Comparison of ENCODE assay signal across 8 cellular contexts in genomic region chr5:91380491-91381133, GRCh38. TPM values are rescaled to one million over a fixed set of nuclear protein-coding genes. Genes with fewer than 3 reads are reported as not detected.
A peak's percentile ranks its signal among the peaks of the same experiment; 100 is the strongest.
DNase-seq lines count a peak whose midpoint lies in the region; ATAC-seq and TF ChIP-seq lines count a peak whose summit lies in the region.

No MANE protein-coding gene starts in this region.

- peak overlapping the region; percentile 93 for H3K27ac ChIP-seq in HCT116 (ENCODE audit: low read depth, low read length)
- H3K27ac ChIP-seq in MM.1S (ENCODE audit: low read length), result peak overlapping the region; percentile 98
- peak overlapping the region; percentile 91 for H3K27ac ChIP-seq in neuronal stem cell (replicated peaks; ENCODE audit: low read length)

- intact Hi-C loops in HCT116 (cut with micrococcal nuclease), result loop anchor here (10.0 kb wide), 2 partner anchors 446 to 516 kb away; no protein-coding TSS in a partner anchor

- peak overlapping the region; percentile 1 for H4K91ac ChIP-seq in neuronal stem cell (ENCODE audit: low read depth, low read length, poor library complexity)

- H3K79me2 ChIP-seq in HCT116 (ENCODE audit: insufficient read depth, low read length), result peaks cover 72% of the 10 kb centered on the region
- H3K79me2 ChIP-seq in MM.1S (ENCODE audit: low read length), result peaks cover 77% of the 10 kb centered on the region

- H3K27me3 ChIP-seq in HCT116 (ENCODE audit: insufficient read depth, low read length), result no peaks in the 10 kb centered on the region
- no peaks in the 10 kb centered on the region for H3K27me3 ChIP-seq in MM.1S (replicated peaks; ENCODE audit: insufficient read depth, low read length)
- no peaks in the 10 kb centered on the region for H3K27me3 ChIP-seq in neuronal stem cell (ENCODE audit: control insufficient read depth in 3 of 3, insufficient read depth in 3 of 3, low read depth in 1 of 3, low read length in 3 of 3)

- peak overlapping the region; percentile 82 for H3K4me2 ChIP-seq in HCT116 (ENCODE audit: low read length)
- peak overlapping the region; percentile 66 for H3K4me2 ChIP-seq in MM.1S (ENCODE audit: low read depth, low read length)
- peak overlapping the region; percentile 47 for H3K4me2 ChIP-seq in neuronal stem cell (ENCODE audit: insufficient read depth, low read length, poor library complexity, severe bottlenecking)

- peaks cover 52% of the 10 kb centered on the region for H3F3A ChIP-seq in MM.1S (ENCODE audit: insufficient read depth, low read length)

- in situ Hi-C loops in G401 (cut with HindIII; ENCODE audit: low sequenced_read_pairs), result no loop called here

- DNase-seq in G401 (ENCODE audit: low spot score) (peak; percentile 98), HCT116 (ENCODE audit: low read depth, low spot score) (peak; percentile 86), MM.1S (peak; percentile 97), SIG-M5 treated with dmso at 0.1 percent for 504 hours (lab: John Stamatoyannopoulos, UW; ENCODE audit: unreplicated experiment) (peak; percentile 97), foreskin melanocyte (peak; percentile 90), neuronal stem cell (ENCODE audit: low spot score) (peak; percentile 97), stromal cell of bone marrow (ENCODE audit: low read depth) (peak; percentile 95)
- peak; percentile 89 to 99 (median 94) for DNase-seq in activated naive CD4-positive, alpha-beta T cell (lab: John Stamatoyannopoulos, UW)

- TF ChIP-seq RAD21 in HCT116 (IDR thresholded peaks at IDR 0.05; ENCODE audit: low read depth), result 0 out of 2 replicates have a peak, but pooled peaks have one; percentile 6

- no peak overlapping the region for H2AK5ac ChIP-seq in neuronal stem cell (ENCODE audit: low read depth, low read length)

- no peak overlapping the region for H2BK15ac ChIP-seq in neuronal stem cell (ENCODE audit: low read length)

- H3K14ac ChIP-seq in neuronal stem cell (ENCODE audit: low read length), result peak overlapping the region; percentile 22

- ATAC-seq in HCT116, result peak; percentile 69

- H4K8ac ChIP-seq in neuronal stem cell (ENCODE audit: low read depth, low read length), result no peak overlapping the region

- H3K36me3 ChIP-seq in HCT116 (ENCODE audit: control insufficient read depth in 1 of 2, insufficient read depth in 2 of 2, low read length in 2 of 2) (peaks cover 21 to 31% of the 10 kb centered on the region in 2 experiments), MM.1S (replicated peaks; ENCODE audit: insufficient read depth, low read length) (no peaks in the 10 kb centered on the region; the same call in 1 of the 2 replicates), neuronal stem cell (replicated peaks in 1 of 2; ENCODE audit: control insufficient read depth in 2 of 2, insufficient read depth in 2 of 2, low read length in 2 of 2) (peaks cover 2 to 55% of the 10 kb centered on the region in 2 donors)

- H2BK120ac ChIP-seq in neuronal stem cell (ENCODE audit: low read depth, low read length), result no peak overlapping the region

- H3K4me1 ChIP-seq in HCT116 (ENCODE audit: control insufficient read depth in 1 of 2, insufficient read depth in 2 of 2, low read length in 2 of 2), result peaks cover 14 to 25% of the 10 kb centered on the region in 2 experiments
- 0 out of 2 replicates have a peak, but pooled peaks cover 6% of the 10 kb centered on the region for H3K4me1 ChIP-seq in MM.1S (ENCODE audit: low read length)
- peaks cover 0 to 6% of the 10 kb centered on the region in 2 donors for H3K4me1 ChIP-seq in neuronal stem cell (ENCODE audit: control insufficient read depth in 2 of 2, insufficient read depth in 1 of 2, low read depth in 1 of 2, low read length in 2 of 2)

- H3K23ac ChIP-seq in neuronal stem cell (ENCODE audit: low read depth, low read length, poor library complexity), result peak overlapping the region; percentile 87

- CTCF ChIA-PET in HCT116 (lab: Charles Lee), result interaction anchor here (0.6 to 1.4 kb wide), 5 partner anchors 39 to 223 kb away, joined by 3 to 7 read pairs (median 4); no protein-coding TSS in a partner anchor

- H2AFZ ChIP-seq in HCT116 (ENCODE audit: low read depth, low read length, poor library complexity, severe bottlenecking), result no peak overlapping the region
- H2AFZ ChIP-seq in MM.1S (ENCODE audit: low read length), result no peak overlapping the region
- no peak overlapping the region for H2AFZ ChIP-seq in neuronal stem cell (ENCODE audit: low read length)

- H3K9me3 ChIP-seq in HCT116 (ENCODE audit: control insufficient read depth in 1 of 2, insufficient read depth in 1 of 2, low read depth in 1 of 2, low read length in 2 of 2) (no peaks in the 10 kb centered on the region), MM.1S (replicated peaks; ENCODE audit: insufficient read depth, low read length) (no peaks in the 10 kb centered on the region), neuronal stem cell (replicated peaks in 1 of 2; ENCODE audit: control insufficient read depth in 2 of 2, insufficient read depth in 1 of 2, low read depth in 1 of 2, low read length in 2 of 2) (no peaks in the 10 kb centered on the region)

- no peak for TF ChIP-seq POLR2A in HCT116 (IDR thresholded peaks at IDR 0.05; ENCODE audit: borderline replicate concordance, extremely low read depth, insufficient read depth, insufficient read length)

- TF ChIP-seq CTCF in HCT116 (IDR thresholded peaks at IDR 0.05 in 2 of 3, conservative IDR thresholded peaks at IDR 0.05 in 1 of 3; ENCODE audit: borderline replicate concordance in 1 of 3, insufficient read depth in 1 of 3, low read depth in 2 of 3, low read length in 2 of 3) (no peak), MM.1S (IDR thresholded peaks at IDR 0.05; ENCODE audit: low read length) (no peak)

- POLR2A ChIA-PET in HCT116 (lab: Charles Lee), result interaction anchor here (0.7 to 1.9 kb wide), 22 partner anchors 9 to 1898 kb away, joined by 3 to 23 read pairs (median 4); no protein-coding TSS in a partner anchor

- BruUV-seq in HCT116 (replicated peaks; lab: Mats Ljungman, UMichigan), result no TSS peak

- no peaks in the 10 kb centered on the region for H3K79me1 ChIP-seq in neuronal stem cell (ENCODE audit: low read depth, low read length)

- RAD21 ChIA-PET in HCT116 (lab: Charles Lee; ENCODE audit: low non-redundant PET in 1 of 2, low total read pairs in 2 of 2, uncharacterized antibody in 2 of 2, unreplicated experiment in 2 of 2), result interaction anchor here (0.7 to 1.1 kb wide), 2 partner anchors 136 to 155 kb away, joined by 3 to 5 read pairs; no protein-coding TSS in a partner anchor

- no CpG with 5 or more reads among the region's 39 CpGs for WGBS in neuronal stem cell (ENCODE audit: extremely low coverage in 2 of 2, insufficient read length in 2 of 2, insufficient replicate concordance in 1 of 2), 2 donors

- no peaks in the 10 kb centered on the region for H3K9me2 ChIP-seq in HCT116 (ENCODE audit: insufficient read depth)
- no peaks in the 10 kb centered on the region for H3K9me2 ChIP-seq in MM.1S (replicated peaks; ENCODE audit: insufficient read depth, low read length)

- H2BK12ac ChIP-seq in neuronal stem cell (ENCODE audit: low read length), result no peak overlapping the region

- peak overlapping the region; percentile 86 for H3K18ac ChIP-seq in neuronal stem cell (ENCODE audit: low read length)

- H2BK5ac ChIP-seq in neuronal stem cell (ENCODE audit: low read length), result no peak overlapping the region

- H4K20me1 ChIP-seq in HCT116 (ENCODE audit: insufficient read depth) (no peaks in the 10 kb centered on the region), MM.1S (ENCODE audit: insufficient read depth, low read length) (no peaks in the 10 kb centered on the region; the same call in 1 of the 2 replicates)

- peak overlapping the region; percentile 93 for H3K4ac ChIP-seq in neuronal stem cell (ENCODE audit: low read length)

- H3K9ac ChIP-seq in HCT116 (ENCODE audit: low read length) (peak overlapping the region; percentile 89), MM.1S (ENCODE audit: low read length) (peak overlapping the region; percentile 100), neuronal stem cell (ENCODE audit: low read depth, low read length, poor library complexity) (peak overlapping the region; percentile 90)

- peak overlapping the region; percentile 77 to 78 for H3K4me3 ChIP-seq in HCT116 (replicated peaks in 1 of 2; ENCODE audit: low read depth in 1 of 2, low read length in 2 of 2)
- H3K4me3 ChIP-seq in MM.1S (ENCODE audit: low read length), result peak overlapping the region; percentile 98
- H3K4me3 ChIP-seq in neuronal stem cell (ENCODE audit: low read length in 2 of 2), result peak overlapping the region; percentile 76 to 95

TF ChIP-seq in HCT116, 20 proteins besides CTCF, POLR2A, EP300 and RAD21 (continues in another document):
- TF ChIP-seq MAX (IDR thresholded peaks at IDR 0.05), result peak; percentile 20; the same call in 1 of the 2 replicates
- no peak for TF ChIP-seq EZH2phosphoT487 (IDR thresholded peaks at IDR 0.05; ENCODE audit: borderline replicate concordance)
- TF ChIP-seq ELF1 (IDR thresholded peaks at IDR 0.05; ENCODE audit: borderline replicate concordance, low read depth), result no peak; the same call in 1 of the 2 replicates
- no peak for TF ChIP-seq EGR1 (IDR thresholded peaks at IDR 0.05; ENCODE audit: low read depth)
- no peak for TF ChIP-seq SRF (IDR thresholded peaks at IDR 0.05; ENCODE audit: low read depth)
- peak; percentile 55 for TF ChIP-seq SIN3A (IDR thresholded peaks at IDR 0.05; ENCODE audit: low read depth)
- TF ChIP-seq POLR2AphosphoS5 (IDR thresholded peaks at IDR 0.05; ENCODE audit: low read depth, low read length), result no peak; the same call in 1 of the 2 replicates
- peak; percentile 39 for TF ChIP-seq SP1 (IDR thresholded peaks at IDR 0.05; ENCODE audit: low read depth)
- no peak for TF ChIP-seq CBX3 (IDR thresholded peaks at IDR 0.05; ENCODE audit: low read depth)
- TF ChIP-seq ATF3 (IDR thresholded peaks at IDR 0.05), result no peak
- no peak for TF ChIP-seq EZH2 (IDR thresholded peaks at IDR 0.05)
- TF ChIP-seq ZFX (IDR thresholded peaks at IDR 0.05), result no peak; the same call in 1 of the 2 replicates
- peak; percentile 19; the same call in 1 of the 2 replicates for TF ChIP-seq JUND (IDR thresholded peaks at IDR 0.05)
- TF ChIP-seq YY1 (IDR thresholded peaks at IDR 0.05; ENCODE audit: extremely low read depth, insufficient replicate concordance, low read depth, low read length), result no peak
- TF ChIP-seq CEBPB (IDR thresholded peaks at IDR 0.05; ENCODE audit: low read depth), result no peak
- TF ChIP-seq FOSL1 (IDR thresholded peaks at IDR 0.05; ENCODE audit: low read depth), result no peak

RNA-seq across cellular contexts. Expression of gene ARRDC3, which starts 2.5 kb away (rescaled TPM):
- total RNA-seq in G401 (2014; rRNA removed; shearing (Covaris generic)), result 10.8 and 18.5 TPM in 2 replicates
- total RNA-seq in HCT116 (2021; ENCODE audit: unreplicated experiment), result 41.5 TPM
- polyA plus RNA-seq in HCT116 (2012), result 28.2 and 43.1 TPM in 2 replicates
- 24.6 TPM for polyA plus RNA-seq in neuronal stem cell (2013, experiment 1 of 2)
- 27.1 TPM for polyA plus RNA-seq in neuronal stem cell (2013, experiment 2 of 2)

Comparison
In these comparisons a context has a peak if more than half of its experiments do, and no peak if none do; other contexts are left out.
1. Peak in every context shown above with its lines: DNase-seq, ATAC-seq, H3K4me3 ChIP-seq and H3K27ac ChIP-seq.